8 cellular contexts compared by ENCODE assay signal in genomic region chr2:88055436-88056128, GRCh38. TPM values are rescaled to one million over a fixed set of nuclear protein-coding genes. Genes with fewer than 3 reads are reported as not detected.
A peak's percentile ranks its signal among the peaks of the same experiment; 100 is the strongest.
DNase-seq lines count a peak whose midpoint lies in the region; ATAC-seq and TF ChIP-seq lines count a peak whose summit lies in the region.

KRCC1 (minus strand) TSS chr2:88055783; CDS start chr2:88028563, 27,220 bp downstream.

- peak; percentile 94 for DNase-seq in EL
- peak; percentile 92 for DNase-seq in H4 (ENCODE audit: low spot score)
- peak; percentile 88 for DNase-seq in LNCaP clone FGC (ENCODE audit: low read depth)
- DNase-seq in RPMI8226 = peak; percentile 95
- peak; percentile 86 to 92 for DNase-seq in activated T-helper 1 cell treated with anti-CD3 and anti-CD28 coated beads, Interleukin-2, amount 50 U/mL, for 16 hours (ENCODE audit: low read depth in 1 of 2, low spot score in 1 of 2)
- DNase-seq in fibroblast of lung (ENCODE audit: low read depth in 2 of 2) = peak; percentile 95 to 96
- peak; percentile 91 to 95 (median 93) for DNase-seq in naive thymus-derived CD4-positive, alpha-beta T cell

- H3K4me3 ChIP-seq in LNCaP clone FGC (ENCODE audit: low read depth, low read length) = peak within 1 kb of the TSS; percentile 86
- peak within 1 kb of the TSS; percentile 73 to 86 (median 84) for H3K4me3 ChIP-seq in fibroblast of lung (replicated peaks in 1 of 4; ENCODE audit: control extremely low read depth in 1 of 4, insufficient read depth in 1 of 4, low read depth in 3 of 4, low read length in 4 of 4)
- H3K4me3 ChIP-seq in naive thymus-derived CD4-positive, alpha-beta T cell (ENCODE audit: low read length) = peak within 1 kb of the TSS; percentile 75

- peak within 1 kb of the TSS; percentile 91 for H3K4me2 ChIP-seq in fibroblast of lung (ENCODE audit: extremely low read depth, insufficient read depth, low read length)

- no peaks in the 10 kb centered on the region for H4K20me1 ChIP-seq in fibroblast of lung (ENCODE audit: control insufficient read depth, extremely low read depth, insufficient read depth, low read length)

- peaks cover 0 to 18% (median 0%) of the 10 kb centered on the region in 5 donors for H3K36me3 Mint-ChIP-seq in naive thymus-derived CD4-positive, alpha-beta T cell
- peaks cover 18% of the 10 kb centered on the region for H3K36me3 Mint-ChIP-seq in stimulated activated memory B cell treated with anti-CD40 and anti-IgM and Interleukin-4, amounts not matched to agents 10 μg/mL and 1 μg/mL and 100 μg/mL, for 72 hours

- H3K4me1 ChIP-seq in fibroblast of lung (ENCODE audit: control insufficient read depth, extremely low read depth, insufficient read depth, low read length) = peaks cover 7% of the 10 kb centered on the region
- peaks cover 13 to 26% of the 10 kb centered on the region in 2 donors for H3K4me1 ChIP-seq in naive thymus-derived CD4-positive, alpha-beta T cell (ENCODE audit: control insufficient read depth in 2 of 2, insufficient read depth in 2 of 2, low read length in 2 of 2)

- TF ChIP-seq CTCF in LNCaP clone FGC (IDR thresholded peaks at IDR 0.05; ENCODE audit: control insufficient read depth, extremely low read depth, insufficient read depth) = no peak
- no peak for TF ChIP-seq CTCF in fibroblast of lung (conservative IDR thresholded peaks at IDR 0.05 in 1 of 2, IDR thresholded peaks at IDR 0.05 in 1 of 2; ENCODE audit: low read depth in 1 of 2, low read length in 2 of 2)

- peak within 1 kb of the TSS; percentile 89 to 97 (median 92) for H3K4me3 Mint-ChIP-seq in naive thymus-derived CD4-positive, alpha-beta T cell
- H3K4me3 Mint-ChIP-seq in stimulated activated memory B cell treated with anti-CD40 and anti-IgM and Interleukin-4, amounts not matched to agents 10 μg/mL and 1 μg/mL and 100 μg/mL, for 72 hours = peak within 1 kb of the TSS; percentile 96

- no peaks in the 10 kb centered on the region for H3K27me3 Mint-ChIP-seq in naive thymus-derived CD4-positive, alpha-beta T cell
- H3K27me3 Mint-ChIP-seq in stimulated activated memory B cell treated with anti-CD40 and anti-IgM and Interleukin-4, amounts not matched to agents 10 μg/mL and 1 μg/mL and 100 μg/mL, for 72 hours = no peaks in the 10 kb centered on the region

- H3K27me3 ChIP-seq in fibroblast of lung (ENCODE audit: control insufficient read depth, insufficient read depth, low read length) = no peaks in the 10 kb centered on the region
- no peaks in the 10 kb centered on the region for H3K27me3 ChIP-seq in naive thymus-derived CD4-positive, alpha-beta T cell (ENCODE audit: control insufficient read depth in 2 of 2, insufficient read depth in 2 of 2, low read length in 2 of 2)

- intact Hi-C loops in naive thymus-derived CD4-positive, alpha-beta T cell (cut with micrococcal nuclease) = loop anchor here (1.0 to 10.0 kb wide), 5 partner anchors 39 to 1860 kb away; partner anchors contain the start of genes RNU2-63P (in 2 of the 2), RPIA (in 2 of the 2), CHMP3 (in 1 of the 2) and EIF2AK3 (in 1 of the 2)

- peak within 1 kb of the TSS; percentile 99 for H3K9ac ChIP-seq in fibroblast of lung (ENCODE audit: insufficient read depth, low read length)

- H3K9me3 Mint-ChIP-seq in naive thymus-derived CD4-positive, alpha-beta T cell = peaks cover 0 to 2% (median 0%) of the 10 kb centered on the region in 11 donors
- no peaks in the 10 kb centered on the region for H3K9me3 Mint-ChIP-seq in stimulated activated memory B cell treated with anti-CD40 and anti-IgM and Interleukin-4, amounts not matched to agents 10 μg/mL and 1 μg/mL and 100 μg/mL, for 72 hours

- POLR2A ChIA-PET in naive thymus-derived CD4-positive, alpha-beta T cell (lab: Charles Lee) = interaction anchor here (0.9 kb wide), 1 partner anchor 28 kb away, joined by 6 read pairs; no protein-coding TSS in a partner anchor

- H3K4me1 Mint-ChIP-seq in naive thymus-derived CD4-positive, alpha-beta T cell = peaks cover 33 to 65% (median 54%) of the 10 kb centered on the region in 7 donors
- peaks cover 45% of the 10 kb centered on the region for H3K4me1 Mint-ChIP-seq in stimulated activated memory B cell treated with anti-CD40 and anti-IgM and Interleukin-4, amounts not matched to agents 10 μg/mL and 1 μg/mL and 100 μg/mL, for 72 hours

- peak within 1 kb of the TSS; percentile 96 for H3K27ac ChIP-seq in fibroblast of lung (ENCODE audit: insufficient read depth, low read length)
- peak within 1 kb of the TSS; percentile 96 for H3K27ac ChIP-seq in naive thymus-derived CD4-positive, alpha-beta T cell (ENCODE audit: low read depth, low read length)

- H3K9me3 ChIP-seq in fibroblast of lung (ENCODE audit: control insufficient read depth, insufficient read depth, low read depth, low read length) = no peaks in the 10 kb centered on the region
- no peaks in the 10 kb centered on the region for H3K9me3 ChIP-seq in naive thymus-derived CD4-positive, alpha-beta T cell (ENCODE audit: control insufficient read depth in 2 of 3, low read length in 3 of 3)

- ATAC-seq in naive thymus-derived CD4-positive, alpha-beta T cell = peak; percentile 96
- peak; percentile 97 for ATAC-seq in stimulated activated memory B cell treated with anti-CD40 and anti-IgM and Interleukin-4, amounts not matched to agents 10 μg/mL and 1 μg/mL and 100 μg/mL, for 72 hours

- peaks cover 28% of the 10 kb centered on the region for H3K79me2 ChIP-seq in fibroblast of lung (ENCODE audit: control insufficient read depth, insufficient read depth, low read length)

- H2AFZ ChIP-seq in fibroblast of lung (ENCODE audit: low read length) = peak within 1 kb of the TSS; percentile 81

- CTCF ChIA-PET in naive thymus-derived CD4-positive, alpha-beta T cell (lab: Charles Lee) = interaction anchor here (1.2 kb wide), 1 partner anchor 105 kb away, joined by 5 read pairs; no protein-coding TSS in a partner anchor

- H3K27ac Mint-ChIP-seq in naive thymus-derived CD4-positive, alpha-beta T cell = peak within 1 kb of the TSS; percentile 92 to 100 (median 97)
- peak within 1 kb of the TSS; percentile 96 for H3K27ac Mint-ChIP-seq in stimulated activated memory B cell treated with anti-CD40 and anti-IgM and Interleukin-4, amounts not matched to agents 10 μg/mL and 1 μg/mL and 100 μg/mL, for 72 hours

- H3K36me3 ChIP-seq in fibroblast of lung (ENCODE audit: control insufficient read depth, insufficient read depth, low read length) = no peaks in the 10 kb centered on the region
- no peaks in the 10 kb centered on the region for H3K36me3 ChIP-seq in naive thymus-derived CD4-positive, alpha-beta T cell (ENCODE audit: control insufficient read depth in 2 of 3, insufficient read depth in 3 of 3, low read length in 3 of 3)

RNA-seq across cellular contexts. Expression of gene KRCC1, which starts in this region (rescaled TPM):
- total RNA-seq in H4 (2014; rRNA removed; shearing (Covaris generic)) = 28.3 and 35.3 TPM in 2 replicates
- total RNA-seq in fibroblast of lung = 36.7 and 39.3 TPM in 2 replicates
- 24.3 and 44.4 TPM in 2 replicates for polyA plus RNA-seq in fibroblast of lung
- 18.9 and 27.5 TPM in 2 replicates for polyA plus RNA-seq in fibroblast of lung (2012)
- polyA minus RNA-seq in fibroblast of lung (ENCODE audit: low replicate concordance) = 0.26 and 0.79 TPM in 2 replicates
- 10 to 100 TPM in 4 of 5 experiments, 1 to 10 TPM in 1; 7.1 to 33.9 (median 29.3) TPM for total RNA-seq in naive thymus-derived CD4-positive, alpha-beta T cell
- 10 to 100 TPM; 28.3 to 33.0 TPM for polyA plus RNA-seq in naive thymus-derived CD4-positive, alpha-beta T cell

Comparison
In these comparisons a context has a peak if more than half of its experiments do, and no peak if none do; other contexts are left out.
1. Peak in every context shown above with its lines: DNase-seq, ATAC-seq, H3K4me3 ChIP-seq and H3K27ac ChIP-seq.